ENCODE assay signal across 8 cellular contexts in genomic region chr22:27718186-27719032, GRCh38.
DNase-seq lines count a peak whose midpoint lies in the region; ATAC-seq and TF ChIP-seq lines count a peak whose summit lies in the region.

No MANE protein-coding gene starts in this region.

- no peaks in the 10 kb centered on the region for H4K20me1 ChIP-seq in PC-3 (ENCODE audit: low read length)

- peak overlapping the region; percentile 7 for H2BK15ac ChIP-seq in neuronal stem cell (ENCODE audit: low read length)

- peak overlapping the region; percentile 63 for H3K4me2 ChIP-seq in PC-3 (ENCODE audit: low read length)
- no peak overlapping the region for H3K4me2 ChIP-seq in neuronal stem cell (ENCODE audit: insufficient read depth, low read length, poor library complexity, severe bottlenecking)

- no peak overlapping the region for H4K8ac ChIP-seq in neuronal stem cell (ENCODE audit: low read depth, low read length)

- no peaks in the 10 kb centered on the region for H3K79me2 ChIP-seq in PC-3 (ENCODE audit: low read length)

- POLR2A ChIA-PET in BJ (lab: Charles Lee), result no interaction called here
- POLR2A ChIA-PET in PC-3 (lab: Charles Lee; ENCODE audit: unreplicated experiment), result interaction anchor here (0.6 kb wide), 1 partner anchor 44 kb away, joined by 3 read pairs; no protein-coding TSS in a partner anchor

- no peaks in the 10 kb centered on the region for H3K79me1 ChIP-seq in neuronal stem cell (ENCODE audit: low read depth, low read length)

- peak overlapping the region; percentile 27 for H2BK12ac ChIP-seq in neuronal stem cell (ENCODE audit: low read length)

- H3K9me3 ChIP-seq in PC-3 (ENCODE audit: low read length) (no peaks in the 10 kb centered on the region), esophagus squamous epithelium (no peaks in the 10 kb centered on the region), neuronal stem cell (replicated peaks in 1 of 2; ENCODE audit: control insufficient read depth in 2 of 2, insufficient read depth in 1 of 2, low read depth in 1 of 2, low read length in 2 of 2) (peaks cover 0 to 9% of the 10 kb centered on the region in 2 donors)

- H3K18ac ChIP-seq in neuronal stem cell (ENCODE audit: low read length), result peak overlapping the region; percentile 53

- peak overlapping the region; percentile 22 for H2AK5ac ChIP-seq in neuronal stem cell (ENCODE audit: low read depth, low read length)

- H3K9me2 ChIP-seq in PC-3 (replicated peaks; ENCODE audit: low read length), result no peaks in the 10 kb centered on the region

- BruUV-seq in PC-3 (replicated peaks; lab: Mats Ljungman, UMichigan), result no TSS peak

- WGBS in esophagus squamous epithelium, 2 donors, result 17 to 19% methylated on average over 10 of the region's 10 CpGs
- WGBS in neuronal stem cell (ENCODE audit: extremely low coverage in 2 of 2, insufficient read length in 2 of 2, insufficient replicate concordance in 1 of 2), 2 donors, result no CpG with 5 or more reads among the region's 10 CpGs

- ATAC-seq in PC-3 (peak; percentile 100), HG03095 (IDR thresholded peaks at IDR 0.05; ENCODE audit: unreplicated experiment) (no peak), HG03571 (IDR thresholded peaks at IDR 0.05; ENCODE audit: unreplicated experiment) (no peak), GM21786 (IDR thresholded peaks at IDR 0.05; ENCODE audit: unreplicated experiment) (no peak)

- no peak overlapping the region for H4K91ac ChIP-seq in neuronal stem cell (ENCODE audit: low read depth, low read length, poor library complexity)

- H3K36me3 ChIP-seq in BJ (ENCODE audit: control insufficient read depth, insufficient read depth, low read length) (no peaks in the 10 kb centered on the region), PC-3 (ENCODE audit: low read depth, low read length) (no peaks in the 10 kb centered on the region), esophagus squamous epithelium (no peaks in the 10 kb centered on the region), neuronal stem cell (replicated peaks in 1 of 2; ENCODE audit: control insufficient read depth in 2 of 2, insufficient read depth in 2 of 2, low read length in 2 of 2) (no peaks in the 10 kb centered on the region)

- no peak for TF ChIP-seq CTCF in BJ (IDR thresholded peaks at IDR 0.05; ENCODE audit: insufficient read depth, low read depth, low read length)
- TF ChIP-seq CTCF in PC-3 (conservative IDR thresholded peaks at IDR 0.05; ENCODE audit: low read depth, low read length), result no peak
- no peak for TF ChIP-seq CTCF in esophagus squamous epithelium (IDR thresholded peaks at IDR 0.05)

- H3K4me3 ChIP-seq in BJ (ENCODE audit: low read depth, low read length) (no peak overlapping the region), PC-3 (ENCODE audit: low read length) (peak overlapping the region; percentile 16; the same call in 1 of the 2 replicates), esophagus squamous epithelium (peak overlapping the region in 1 of 4 donors; percentile 34), neuronal stem cell (ENCODE audit: low read length in 2 of 2) (no peak overlapping the region)

- no peaks in the 10 kb centered on the region for H3F3A ChIP-seq in PC-3 (ENCODE audit: low read length, unreplicated experiment)

- H3K4ac ChIP-seq in neuronal stem cell (ENCODE audit: low read length), result no peak overlapping the region

- H2AFZ ChIP-seq in PC-3 (ENCODE audit: low read length) (peak overlapping the region; percentile 56), neuronal stem cell (ENCODE audit: low read length) (peak overlapping the region; percentile 56)

- CTCF ChIA-PET in BJ (lab: Yijun Ruan, JAX) (interaction anchor here (1.0 to 1.2 kb wide), 3 partner anchors 39 to 313 kb away, joined by 3 read pairs; no protein-coding TSS in a partner anchor), PC-3 (lab: Charles Lee) (no interaction called here)

- intact Hi-C loops in PC-3 (cut with micrococcal nuclease), result no loop called here
- intact Hi-C loops in esophagus squamous epithelium (cut with DNase I), result no loop called here

- H3K27ac ChIP-seq in PC-3 (ENCODE audit: low read length) (peak overlapping the region; percentile 92), esophagus squamous epithelium (peak overlapping the region; percentile 70 to 89 (median 82)), neuronal stem cell (replicated peaks; ENCODE audit: low read length) (no peak overlapping the region)

- DNase-seq in BJ (ENCODE audit: low read depth) (peak; percentile 85), PC-3 (peak; percentile 87), esophagus squamous epithelium (lab: John Stamatoyannopoulos, UW) (no peak), neuronal stem cell (ENCODE audit: low spot score) (no peak)
- no peak for DNase-seq in activated naive CD4-positive, alpha-beta T cell (lab: John Stamatoyannopoulos, UW)

- no peak for TF ChIP-seq POLR2A in esophagus squamous epithelium (IDR thresholded peaks at IDR 0.05)

- H3K14ac ChIP-seq in neuronal stem cell (ENCODE audit: low read length), result no peak overlapping the region

- H3K4me1 ChIP-seq in PC-3 (ENCODE audit: insufficient read depth, low read length) (peaks cover 16% of the 10 kb centered on the region), esophagus squamous epithelium (peaks cover 14 to 50% (median 30%) of the 10 kb centered on the region in 3 donors), neuronal stem cell (ENCODE audit: control insufficient read depth in 2 of 2, insufficient read depth in 1 of 2, low read depth in 1 of 2, low read length in 2 of 2) (peaks cover 24 to 38% of the 10 kb centered on the region in 2 donors)

- peak overlapping the region; percentile 66 for H3K9ac ChIP-seq in PC-3 (ENCODE audit: low read length)
- no peak overlapping the region for H3K9ac ChIP-seq in neuronal stem cell (ENCODE audit: low read depth, low read length, poor library complexity)

- H3K23ac ChIP-seq in neuronal stem cell (ENCODE audit: low read depth, low read length, poor library complexity), result no peak overlapping the region

- H3K27me3 ChIP-seq in BJ (ENCODE audit: control insufficient read depth, insufficient read depth, low read length) (no peaks in the 10 kb centered on the region), PC-3 (ENCODE audit: low read length) (no peaks in the 10 kb centered on the region), esophagus squamous epithelium (peaks cover 0 to 4% (median 0%) of the 10 kb centered on the region in 4 donors), neuronal stem cell (ENCODE audit: control insufficient read depth in 3 of 3, insufficient read depth in 3 of 3, low read depth in 1 of 3, low read length in 3 of 3) (no peaks in the 10 kb centered on the region)

- H2BK5ac ChIP-seq in neuronal stem cell (ENCODE audit: low read length), result no peak overlapping the region

- H2BK120ac ChIP-seq in neuronal stem cell (ENCODE audit: low read depth, low read length), result no peak overlapping the region

Comparison
In these comparisons a context has a peak if more than half of its experiments do, and no peak if none do; other contexts are left out.
1. DNase-seq: peak in BJ (single experiment) and PC-3 (single experiment); none in esophagus squamous epithelium (single experiment), neuronal stem cell (single experiment) and activated naive CD4-positive, alpha-beta T cell (0 of 4).